In genomic region chr2:97656129-97656755, GRCh38 we compare ENCODE assay signal across 1 cellular context.
TF ChIP-seq lines count a peak whose summit lies in the region.

No MANE protein-coding gene starts in this region.

TF ChIP-seq in IMR-90, 13 proteins besides CTCF, POLR2A, EP300 and RAD21 (continued from another document):
- no peak for TF ChIP-seq USF2 (IDR thresholded peaks at IDR 0.05; ENCODE audit: low read depth, low read length)
